Comparison of ENCODE assay signal across 2 cellular contexts in genomic region chr17:79914813-79915740, GRCh38.
TF ChIP-seq lines count a peak whose summit lies in the region.

No MANE protein-coding gene starts in this region.

TF ChIP-seq in HEK293, 187 proteins besides CTCF, POLR2A, EP300 and RAD21:
- TF ChIP-seq ZIC2 (tag by site-specific recombination; IDR thresholded peaks at IDR 0.05), result no peak
- TF ChIP-seq ZNF24 (tag by site-specific recombination; IDR thresholded peaks at IDR 0.05), result peak; percentile 97
- peak; percentile 88 for TF ChIP-seq SCRT2 (tag by site-specific recombination; IDR thresholded peaks at IDR 0.05)
- TF ChIP-seq SCRT1 (tag by site-specific recombination; IDR thresholded peaks at IDR 0.05; ENCODE audit: borderline replicate concordance), result peak; percentile 52; the same call in 1 of the 2 replicates

TF ChIP-seq in K562, 482 proteins besides CTCF, POLR2A, EP300 and RAD21:
- TF ChIP-seq, protein P1, sequence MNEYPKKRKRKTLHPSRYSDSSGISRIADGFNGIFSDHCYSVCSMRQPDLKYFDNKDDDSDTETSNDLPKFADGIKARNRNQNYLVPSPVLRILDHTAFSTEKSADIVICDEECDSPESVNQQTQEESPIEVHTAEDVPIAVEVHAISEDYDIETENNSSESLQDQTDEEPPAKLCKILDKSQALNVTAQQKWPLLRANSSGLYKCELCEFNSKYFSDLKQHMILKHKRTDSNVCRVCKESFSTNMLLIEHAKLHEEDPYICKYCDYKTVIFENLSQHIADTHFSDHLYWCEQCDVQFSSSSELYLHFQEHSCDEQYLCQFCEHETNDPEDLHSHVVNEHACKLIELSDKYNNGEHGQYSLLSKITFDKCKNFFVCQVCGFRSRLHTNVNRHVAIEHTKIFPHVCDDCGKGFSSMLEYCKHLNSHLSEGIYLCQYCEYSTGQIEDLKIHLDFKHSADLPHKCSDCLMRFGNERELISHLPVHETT (CRISPR knock-in tag; conservative IDR thresholded peaks at IDR 0.05 in 1 of 2, IDR thresholded peaks at IDR 0.05 in 1 of 2), result no peak
- TF ChIP-seq AFF4 (CRISPR knock-in tag; IDR thresholded peaks at IDR 0.05) (no peak), ZNF24 (IDR thresholded peaks at IDR 0.05) (peak; percentile 98), ZNF263 (CRISPR knock-in tag; IDR thresholded peaks at IDR 0.05; ENCODE audit: borderline replicate concordance) (no peak)
